Comparison of ENCODE assay signal across 8 cellular contexts in genomic region chr10:5812283-5813090, GRCh38. TPM values are rescaled to one million over a fixed set of nuclear protein-coding genes. Genes with fewer than 3 reads are reported as not detected.
DNase-seq lines count a peak whose midpoint lies in the region; ATAC-seq and TF ChIP-seq lines count a peak whose summit lies in the region.

No MANE protein-coding gene starts in this region.

- H3K9ac ChIP-seq in DND-41 (ENCODE audit: low read depth, low read length) (peak overlapping the region; percentile 99), Karpas-422 (ENCODE audit: low read length) (peak overlapping the region; percentile 99)

- peak overlapping the region; percentile 91 for H3K27ac Mint-ChIP-seq in activated CD4-positive, alpha-beta T cell treated with anti-CD3 and anti-CD28 coated beads for 36 hours
- peak overlapping the region; percentile 95 for H3K27ac Mint-ChIP-seq in memory B cell

- peak overlapping the region; percentile 92 for H3K4me3 Mint-ChIP-seq in activated CD4-positive, alpha-beta T cell treated with anti-CD3 and anti-CD28 coated beads for 36 hours
- H3K4me3 Mint-ChIP-seq in memory B cell, result peak overlapping the region; percentile 100

- H3K27ac ChIP-seq in DND-41 (ENCODE audit: low read length) (peak overlapping the region; percentile 99), Karpas-422 (ENCODE audit: low read length) (peak overlapping the region; percentile 78), ectodermal cell (ENCODE audit: insufficient read depth, low read depth, low read length, poor library complexity, severe bottlenecking) (peak overlapping the region; percentile 93)

- H3K79me2 ChIP-seq in DND-41 (ENCODE audit: insufficient read depth, low read length), result peaks cover 72% of the 10 kb centered on the region
- H3K79me2 ChIP-seq in Karpas-422 (ENCODE audit: low read length), result peaks cover 65% of the 10 kb centered on the region

- H3K9me3 ChIP-seq in DND-41 (ENCODE audit: insufficient read depth, low read length, severe bottlenecking) (no peaks in the 10 kb centered on the region), Karpas-422 (ENCODE audit: low read length) (no peaks in the 10 kb centered on the region), ectodermal cell (ENCODE audit: control insufficient read depth, low read length) (no peaks in the 10 kb centered on the region)

- peak overlapping the region; percentile 90 for H2AFZ ChIP-seq in DND-41 (ENCODE audit: low read depth, low read length)
- H2AFZ ChIP-seq in Karpas-422 (ENCODE audit: low read length), result no peak overlapping the region

- peaks cover 3% of the 10 kb centered on the region for H3K9me3 Mint-ChIP-seq in activated CD4-positive, alpha-beta T cell treated with anti-CD3 and anti-CD28 coated beads for 36 hours (ENCODE audit: low read depth)
- no peaks in the 10 kb centered on the region for H3K9me3 Mint-ChIP-seq in memory B cell

- 0% methylated on average over 49 of the region's 49 CpGs for WGBS in ectodermal cell, 2 experiments

- no peaks in the 10 kb centered on the region for H3K27me3 Mint-ChIP-seq in activated CD4-positive, alpha-beta T cell treated with anti-CD3 and anti-CD28 coated beads for 36 hours
- H3K27me3 Mint-ChIP-seq in memory B cell, result no peaks in the 10 kb centered on the region

- intact Hi-C loops in activated CD4-positive, alpha-beta T cell treated with anti-CD3 and anti-CD28 coated beads for 36 hours (cut with DNase I, micrococcal nuclease), result loop anchor here (1.0 to 10.0 kb wide), 18 partner anchors 35 to 772 kb away; partner anchors contain the start of genes TASOR2 (in 2 of the 2), ANKRD16 (in 1 of the 2), FBH1 (in 1 of the 2) and IL15RA (in 1 of the 2)

- H3K4me1 ChIP-seq in DND-41 (ENCODE audit: insufficient read depth, low read length) (peaks cover 47% of the 10 kb centered on the region), Karpas-422 (ENCODE audit: low read length) (peaks cover 55% of the 10 kb centered on the region), ectodermal cell (ENCODE audit: control insufficient read depth, insufficient read depth, low read length) (peaks cover 8% of the 10 kb centered on the region)

- H4K20me1 ChIP-seq in DND-41 (ENCODE audit: insufficient read depth, low read length) (peaks cover 46% of the 10 kb centered on the region), Karpas-422 (ENCODE audit: insufficient read depth, low read depth, low read length) (peaks cover 42% of the 10 kb centered on the region)

- ATAC-seq in DND-41 (ENCODE audit: insufficient read depth, low read depth) (peak; percentile 41), GM21576 (IDR thresholded peaks at IDR 0.05; ENCODE audit: unreplicated experiment) (peak; percentile 19), memory B cell (ENCODE audit: low read depth) (peak; percentile 8)
- peak; percentile 15 for ATAC-seq in activated CD4-positive, alpha-beta T cell treated with anti-CD3 and anti-CD28 coated beads for 36 hours

- H3K27me3 ChIP-seq in DND-41 (ENCODE audit: insufficient read depth, low read length, poor library complexity) (no peaks in the 10 kb centered on the region), Karpas-422 (ENCODE audit: low read length) (no peaks in the 10 kb centered on the region), ectodermal cell (ENCODE audit: control insufficient read depth, insufficient read depth, low read length, poor library complexity, severe bottlenecking) (no peaks in the 10 kb centered on the region)

- H3K4me1 Mint-ChIP-seq in activated CD4-positive, alpha-beta T cell treated with anti-CD3 and anti-CD28 coated beads for 36 hours, result peaks cover 64% of the 10 kb centered on the region
- H3K4me1 Mint-ChIP-seq in memory B cell, result peaks cover 39% of the 10 kb centered on the region

- DNase-seq in DND-41 (peak; percentile 47), Karpas-422 (peak; percentile 76), memory B cell (ENCODE audit: low spot score in 2 of 2) (no peak), DMS153 treated with DMSO at 0.1 percent for 48 hours (lab: John Stamatoyannopoulos, UW; ENCODE audit: unreplicated experiment) (no peak)
- peak; percentile 58 for DNase-seq in activated CD4-positive, alpha-beta T cell treated with anti-CD3 and anti-CD28 coated beads for 36 hours
- peak; percentile 3 to 8 for DNase-seq in stimulated activated CD8-positive, alpha-beta memory T cell treated with anti-CD3 and anti-CD28 coated beads, Interleukin-2, amount 100 ng/mL, for 1 hour (ENCODE audit: low read depth in 2 of 2)

- H3K4me2 ChIP-seq in DND-41 (ENCODE audit: insufficient read depth, low read length), result peak overlapping the region; percentile 71
- H3K4me2 ChIP-seq in Karpas-422 (ENCODE audit: low read depth, low read length, poor library complexity, severe bottlenecking), result peak overlapping the region; percentile 84

- TF ChIP-seq CTCF in DND-41 (IDR thresholded peaks at IDR 0.05; ENCODE audit: borderline replicate concordance, extremely low read depth, low read length, poor library complexity, severe bottlenecking), result no peak

- H3K36me3 ChIP-seq in DND-41 (ENCODE audit: insufficient read depth, low read length) (peaks cover 17% of the 10 kb centered on the region), Karpas-422 (ENCODE audit: insufficient read depth, low read length) (peaks cover 19% of the 10 kb centered on the region; the same call in 1 of the 2 replicates), ectodermal cell (ENCODE audit: control insufficient read depth, insufficient read depth, low read length) (no peaks in the 10 kb centered on the region)

- peaks cover 46% of the 10 kb centered on the region for H3K36me3 Mint-ChIP-seq in activated CD4-positive, alpha-beta T cell treated with anti-CD3 and anti-CD28 coated beads for 36 hours (ENCODE audit: low read depth)
- H3K36me3 Mint-ChIP-seq in memory B cell, result peaks cover 7% of the 10 kb centered on the region

- peak overlapping the region; percentile 93 to 96 for H3K4me3 ChIP-seq in DND-41 (ENCODE audit: low read depth in 1 of 2, low read length in 2 of 2)
- peak overlapping the region; percentile 86 for H3K4me3 ChIP-seq in Karpas-422 (ENCODE audit: low read length)
- peak overlapping the region; percentile 90 for H3K4me3 ChIP-seq in ectodermal cell (ENCODE audit: insufficient read depth, low read depth, low read length)

- CTCF ChIA-PET in activated CD4-positive, alpha-beta T cell treated with anti-CD3 and anti-CD28 coated beads for 36 hours (lab: Charles Lee), result interaction anchor here (1.0 to 1.2 kb wide), 2 partner anchors 26 to 274 kb away, joined by 3 read pairs; no protein-coding TSS in a partner anchor

- POLR2A ChIA-PET in activated CD4-positive, alpha-beta T cell treated with anti-CD3 and anti-CD28 coated beads for 36 hours (lab: Charles Lee), result interaction anchor here (1.5 kb wide), 1 partner anchor 271 kb away, joined by 4 read pairs; no protein-coding TSS in a partner anchor

- no peaks in the 10 kb centered on the region for H3K9me2 ChIP-seq in Karpas-422 (replicated peaks; ENCODE audit: insufficient read depth, low read length)

RNA-seq across cellular contexts. Expression of gene GDI2, which starts 0.7 kb away (rescaled TPM):
- total RNA-seq in Karpas-422 (2014; rRNA removed; shearing (Covaris generic); ENCODE audit: low replicate concordance), result 275 and 383 TPM in 2 replicates
- 100 to 1,000 TPM; 276 to 290 TPM for total RNA-seq in activated CD4-positive, alpha-beta T cell treated with anti-CD3 and anti-CD28 coated beads for 36 hours
- polyA plus RNA-seq in ectodermal cell (2013, experiment 1 of 4), result 318 TPM
- 326 TPM for polyA plus RNA-seq in ectodermal cell (2013, experiment 2 of 4)
- polyA plus RNA-seq in ectodermal cell (2013, experiment 3 of 4), result 265 TPM
- 294 TPM for polyA plus RNA-seq in ectodermal cell (2013, experiment 4 of 4)

Comparison
In these comparisons a context has a peak if more than half of its experiments do, and no peak if none do; other contexts are left out.
1. DNase-seq: peak in DND-41 (single experiment), Karpas-422 (single experiment), activated CD4-positive, alpha-beta T cell treated with anti-CD3 and anti-CD28 coated beads for 36 hours (single experiment) and stimulated activated CD8-positive, alpha-beta memory T cell treated with anti-CD3 and anti-CD28 coated beads, Interleukin-2, amount 100 ng/mL, for 1 hour (2 of 2); none in memory B cell (0 of 2) and DMS153 treated with DMSO at 0.1 percent for 48 hours (single experiment).
2. Peak in every context shown above with its lines, with median percentiles within 50 percentile points of each other: ATAC-seq, H3K27ac ChIP-seq and H3K4me3 ChIP-seq.